16 cellular contexts compared by ENCODE assay signal in the genomic region with DNA sequence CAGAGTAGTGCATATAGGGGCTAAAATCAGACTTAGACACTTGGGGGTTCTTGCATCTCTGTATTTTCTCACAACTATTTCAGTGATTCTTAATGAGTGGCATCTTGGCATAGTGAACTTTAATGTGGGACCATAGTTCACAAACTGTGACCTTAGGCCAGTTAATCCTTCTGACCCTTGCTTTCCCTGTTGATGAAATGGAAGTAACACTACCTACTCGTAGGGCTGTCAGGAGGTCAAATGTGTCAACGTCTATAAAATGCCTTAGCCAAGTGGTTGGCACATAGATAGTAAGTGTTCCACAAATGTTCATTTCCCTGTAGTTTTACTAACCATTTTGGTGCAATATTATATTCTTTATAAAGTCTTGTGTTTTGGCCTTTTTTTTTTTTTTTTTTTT. TPM values are rescaled to one million over a fixed set of nuclear protein-coding genes. Genes with fewer than 3 reads are reported as not detected.
DNase-seq lines count a peak whose midpoint lies in the region; ATAC-seq and TF ChIP-seq lines count a peak whose summit lies in the region.
"Had no signal": no experiment of that assay in that cellular context is flagged by ENCODE, and none has a peak within 500 bp of the region (broad histone marks: within the 10 kb centered on the region; RNA-seq: fewer than 3 reads in every experiment).

No MANE protein-coding gene starts in this region.

- TF ChIP-seq CTCF in upper lobe of right lung (IDR thresholded peaks at IDR 0.05), result no peak

- peak overlapping the region in 1 of 2 donors; percentile 41 for H3K4me3 Mint-ChIP-seq in stimulated activated naive CD8-positive, alpha-beta T cell treated with anti-CD3 and anti-CD28 coated beads, Interleukin-15, amount 100 ng/mL, for 72 hours
- no peak overlapping the region for H3K4me3 Mint-ChIP-seq in activated naive CD8-positive, alpha-beta T cell treated with anti-CD3 and anti-CD28 coated beads for 36 hours
- no peak overlapping the region for H3K4me3 Mint-ChIP-seq in memory B cell

- no peaks in the 10 kb centered on the region for H3K27me3 ChIP-seq in upper lobe of right lung
- H3K27me3 ChIP-seq: colonic mucosa, thyroid gland had no signal

- ATAC-seq in stimulated activated naive CD8-positive, alpha-beta T cell treated with anti-CD3 and anti-CD28 coated beads, Interleukin-15, Interleukin-2, amounts not matched to agents 100 U/mL and 50 U/mL, for 24 hours, result peak; percentile 40
- no peak for ATAC-seq in stimulated activated naive CD8-positive, alpha-beta T cell treated with anti-CD3 and anti-CD28 coated beads, Interleukin-15, amount 100 ng/mL, for 72 hours
- ATAC-seq in memory B cell (ENCODE audit: low read depth), result no peak
- ATAC-seq in upper lobe of right lung, result peak; percentile 47

- no peaks in the 10 kb centered on the region for H3K9me3 Mint-ChIP-seq in stimulated activated naive CD8-positive, alpha-beta T cell treated with anti-CD3 and anti-CD28 coated beads, Interleukin-15, amount 100 ng/mL, for 72 hours
- no peaks in the 10 kb centered on the region for H3K9me3 Mint-ChIP-seq in activated naive CD8-positive, alpha-beta T cell treated with anti-CD3 and anti-CD28 coated beads for 36 hours
- no peaks in the 10 kb centered on the region for H3K9me3 Mint-ChIP-seq in memory B cell

- H3K9me3 ChIP-seq in upper lobe of right lung, result no peaks in the 10 kb centered on the region
- H3K9me3 ChIP-seq: colonic mucosa, thyroid gland had no signal

- DNase-seq in stimulated activated naive CD8-positive, alpha-beta T cell treated with anti-CD3 and anti-CD28 coated beads, Interleukin-15, Interleukin-2, amounts not matched to agents 100 U/mL and 50 U/mL, for 24 hours, result no peak
- DNase-seq in stimulated activated naive CD8-positive, alpha-beta T cell treated with anti-CD3 and anti-CD28 coated beads, Interleukin-15, amount 100 ng/mL, for 72 hours, result no peak
- no peak for DNase-seq in activated naive CD8-positive, alpha-beta T cell treated with anti-CD3 and anti-CD28 coated beads for 36 hours
- DNase-seq in memory B cell (ENCODE audit: low spot score in 2 of 2) (no peak), upper lobe of right lung (no peak), kidney tubule cell (ENCODE audit: low spot score) (no peak), EL (no peak), MV-4-11 (lab: John Stamatoyannopoulos, UW) (no peak)
- DNase-seq: activated CD4-positive, alpha-beta T cell treated with anti-CD3 and anti-CD28 coated beads, Interleukin-2, amount 50 U/mL, for 4 hours; colonic mucosa; HCEC 1CT; NCI-H1694; nucleus accumbens; stimulated activated CD4-positive, alpha-beta T cell treated with anti-CD3 and anti-CD28 coated beads, Interleukin-4, amount 100 ng/mL, for 24 hours; thyroid gland had no signal

- H3K36me3 Mint-ChIP-seq in activated naive CD8-positive, alpha-beta T cell treated with anti-CD3 and anti-CD28 coated beads for 36 hours, result peaks cover 18% of the 10 kb centered on the region
- peaks cover 4% of the 10 kb centered on the region for H3K36me3 Mint-ChIP-seq in memory B cell

- H3K4me3 ChIP-seq in upper lobe of right lung, result no peak overlapping the region
- H3K4me3 ChIP-seq: colonic mucosa, SK-N-MC, thyroid gland had no signal

- H3K27ac Mint-ChIP-seq in stimulated activated naive CD8-positive, alpha-beta T cell treated with anti-CD3 and anti-CD28 coated beads, Interleukin-15, amount 100 ng/mL, for 72 hours, result no peak overlapping the region
- H3K27ac Mint-ChIP-seq in activated naive CD8-positive, alpha-beta T cell treated with anti-CD3 and anti-CD28 coated beads for 36 hours, result peak overlapping the region; percentile 9
- H3K27ac Mint-ChIP-seq in memory B cell, result peak overlapping the region; percentile 10

- H3K27ac ChIP-seq in upper lobe of right lung, result no peak overlapping the region
- H3K27ac ChIP-seq: colonic mucosa, SK-N-MC, thyroid gland had no signal

- no peaks in the 10 kb centered on the region for H3K36me3 ChIP-seq in upper lobe of right lung
- H3K36me3 ChIP-seq: colonic mucosa, thyroid gland had no signal

- H3K4me1 Mint-ChIP-seq in stimulated activated naive CD8-positive, alpha-beta T cell treated with anti-CD3 and anti-CD28 coated beads, Interleukin-15, amount 100 ng/mL, for 72 hours, result peaks cover 79% of the 10 kb centered on the region
- H3K4me1 Mint-ChIP-seq in activated naive CD8-positive, alpha-beta T cell treated with anti-CD3 and anti-CD28 coated beads for 36 hours, result peaks cover 72% of the 10 kb centered on the region
- H3K4me1 Mint-ChIP-seq in memory B cell, result peaks cover 51% of the 10 kb centered on the region

- peaks cover 39% of the 10 kb centered on the region for H3K4me1 ChIP-seq in upper lobe of right lung

- no peaks in the 10 kb centered on the region for H3K27me3 Mint-ChIP-seq in stimulated activated naive CD8-positive, alpha-beta T cell treated with anti-CD3 and anti-CD28 coated beads, Interleukin-15, amount 100 ng/mL, for 72 hours
- no peaks in the 10 kb centered on the region for H3K27me3 Mint-ChIP-seq in activated naive CD8-positive, alpha-beta T cell treated with anti-CD3 and anti-CD28 coated beads for 36 hours
- no peaks in the 10 kb centered on the region for H3K27me3 Mint-ChIP-seq in memory B cell

- intact Hi-C loops in upper lobe of right lung (cut with DNase I), result no loop called here

RNA-seq across cellular contexts. Expression of a gene that starts 49.4 kb away (rescaled TPM):
- total RNA-seq in activated naive CD8-positive, alpha-beta T cell treated with anti-CD3 and anti-CD28 coated beads for 36 hours, result 10 to 100 TPM; 63.1 to 64.3 TPM
- 70.9 TPM for total RNA-seq in upper lobe of right lung

Comparison
In these comparisons a context has a peak if more than half of its experiments do, and no peak if none do; other contexts are left out.
1. ATAC-seq: peak in stimulated activated naive CD8-positive, alpha-beta T cell treated with anti-CD3 and anti-CD28 coated beads, Interleukin-15, Interleukin-2, amounts not matched to agents 100 U/mL and 50 U/mL, for 24 hours (single experiment) and upper lobe of right lung (single experiment); none in stimulated activated naive CD8-positive, alpha-beta T cell treated with anti-CD3 and anti-CD28 coated beads, Interleukin-15, amount 100 ng/mL, for 72 hours (single experiment) and memory B cell (single experiment).
2. H3K27ac Mint-ChIP-seq: peak in activated naive CD8-positive, alpha-beta T cell treated with anti-CD3 and anti-CD28 coated beads for 36 hours (single experiment) and memory B cell (single experiment); none in stimulated activated naive CD8-positive, alpha-beta T cell treated with anti-CD3 and anti-CD28 coated beads, Interleukin-15, amount 100 ng/mL, for 72 hours (0 of 2).